8 cellular contexts compared by ENCODE assay signal in the genomic region with DNA sequence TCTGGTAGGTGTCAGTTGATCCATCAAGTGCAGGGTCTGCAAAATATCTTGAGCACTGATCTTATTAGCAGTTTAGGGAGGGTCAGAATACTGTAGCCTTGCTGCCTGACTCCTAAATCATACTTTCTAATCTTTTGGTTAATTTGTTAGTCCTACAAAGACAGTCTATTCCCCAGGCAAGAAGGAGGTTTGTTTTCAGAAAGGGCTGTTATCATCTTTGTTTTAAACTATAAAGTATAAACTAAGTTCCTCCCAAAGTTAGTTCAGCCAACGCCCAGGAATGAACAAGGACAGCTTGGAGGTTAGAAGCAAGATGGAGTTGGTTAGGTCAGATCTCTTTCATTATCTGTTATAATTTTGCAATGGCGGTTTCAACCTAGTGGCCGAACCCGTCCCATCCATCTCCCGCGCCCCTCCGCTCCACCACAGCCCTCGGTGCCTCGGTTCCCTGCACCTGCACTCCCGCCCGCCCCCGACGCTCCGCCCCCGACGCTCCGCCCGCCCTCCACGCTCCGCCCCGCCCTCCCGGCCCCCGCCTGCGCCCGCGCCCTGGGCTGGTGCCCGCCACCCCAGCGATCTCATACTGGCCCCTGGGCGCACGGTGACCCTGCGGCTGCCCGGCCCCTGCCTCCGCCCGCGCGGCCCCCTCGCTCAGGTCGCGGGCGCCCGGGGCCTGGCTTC. TPM values are rescaled to one million over a fixed set of nuclear protein-coding genes. Genes with fewer than 3 reads are reported as not detected.
A peak's percentile ranks its signal among the peaks of the same experiment; 100 is the strongest.
DNase-seq lines count a peak whose midpoint lies in the region; TF ChIP-seq lines count a peak whose summit lies in the region.

A gene with protein sequence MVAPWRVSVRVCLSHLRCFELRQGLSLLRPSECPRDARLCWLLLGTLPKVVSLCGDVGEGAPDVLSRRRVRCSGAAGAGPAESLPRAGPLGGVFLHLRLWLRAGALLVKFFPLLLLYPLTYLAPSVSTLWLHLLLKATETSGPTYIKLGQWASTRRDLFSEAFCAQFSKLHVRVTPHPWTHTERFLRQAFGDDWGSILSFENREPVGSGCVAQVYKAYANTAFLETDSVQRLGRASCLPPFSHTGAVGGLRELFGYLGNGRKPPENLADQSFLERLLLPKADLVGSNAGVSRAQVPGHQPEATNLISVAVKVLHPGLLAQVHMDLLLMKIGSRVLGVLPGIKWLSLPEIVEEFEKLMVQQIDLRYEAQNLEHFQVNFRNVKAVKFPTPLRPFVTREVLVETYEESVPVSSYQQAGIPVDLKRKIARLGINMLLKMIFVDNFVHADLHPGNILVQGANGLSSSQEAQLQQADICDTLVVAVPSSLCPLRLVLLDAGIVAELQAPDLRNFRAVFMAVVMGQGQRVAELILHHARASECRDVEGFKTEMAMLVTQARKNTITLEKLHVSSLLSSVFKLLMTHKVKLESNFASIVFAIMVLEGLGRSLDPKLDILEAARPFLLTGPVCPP (plus strand): TSS at position 564 of the 681 bp plus-strand sequence. CDS start 386 bp downstream, outside the sequence.

- H3K4me1 ChIP-seq in ectodermal cell (ENCODE audit: control insufficient read depth, insufficient read depth, low read length): no peaks in the 10 kb centered on the region
- no peaks in the 10 kb centered on the region for H3K4me1 ChIP-seq in mesendoderm (ENCODE audit: control insufficient read depth, low read depth, low read length)

- H3K27ac ChIP-seq in ectodermal cell (ENCODE audit: insufficient read depth, low read depth, low read length, poor library complexity, severe bottlenecking) (no peak within 1 kb of the TSS), mesendoderm (ENCODE audit: low read depth, low read length) (no peak within 1 kb of the TSS)

- H2BK15ac ChIP-seq in mesendoderm (replicated peaks; ENCODE audit: low read depth): no peak within 1 kb of the TSS

- no peak within 1 kb of the TSS for H2BK120ac ChIP-seq in mesendoderm (ENCODE audit: low read depth, low read length)

- peak within 1 kb of the TSS; percentile 74 for H3K4me2 ChIP-seq in mesendoderm (ENCODE audit: low read length)

- H3K79me2 ChIP-seq in mesendoderm (ENCODE audit: control insufficient read depth, insufficient read depth, low read length): no peaks in the 10 kb centered on the region

- DNase-seq in NCI-H1436 (lab: John Stamatoyannopoulos, UW) (peak; percentile 33), NCI-H1436 treated with DMSO at 0.1 percent for 48 hours (lab: John Stamatoyannopoulos, UW) (no peak), HFF-Myc (ENCODE audit: extremely low read depth, low read depth) (no peak), NCI-H1092 treated with DMSO at 0.1 percent for 48 hours (lab: John Stamatoyannopoulos, UW) (peak; percentile 72), mesendoderm (peak; percentile 43)
- DNase-seq in activated CD4-positive, alpha-beta T cell treated with anti-CD3 and anti-CD28 coated beads for 48 hours: peak; percentile 69
- peak; percentile 50 for DNase-seq in stimulated activated CD8-positive, alpha-beta memory T cell treated with anti-CD3 and anti-CD28 coated beads, Interleukin-12 subunit alpha, Interleukin-12 subunit beta, amount 100 ng/mL, for 4 hours (ENCODE audit: low read depth)

- H3K23ac ChIP-seq in mesendoderm (ENCODE audit: low read length): no peak within 1 kb of the TSS

- no peak within 1 kb of the TSS for H3K4ac ChIP-seq in mesendoderm (ENCODE audit: low read depth, low read length)

- H3K27me3 ChIP-seq in ectodermal cell (ENCODE audit: control insufficient read depth, insufficient read depth, low read length, poor library complexity, severe bottlenecking) (peaks cover 27% of the 10 kb centered on the region), mesendoderm (ENCODE audit: insufficient read depth, low read length, poor library complexity) (no peaks in the 10 kb centered on the region)

- H3K56ac ChIP-seq in mesendoderm (ENCODE audit: low read length): peak within 1 kb of the TSS; percentile 77

- WGBS in ectodermal cell, 2 experiments: 1 to 2% methylated on average over 40 to 41 of the region's 41 CpGs
- WGBS in mesendoderm (ENCODE audit: extremely low coverage, insufficient coverage, low lambda C conversion rate): no CpG with 5 or more reads among the region's 41 CpGs

- H2AK5ac ChIP-seq in mesendoderm (ENCODE audit: low read length): no peak within 1 kb of the TSS

- no peak for TF ChIP-seq CTCF in HFF-Myc (IDR thresholded peaks at IDR 0.05; ENCODE audit: low read depth, low read length, missing control alignments)

- H3K9me3 ChIP-seq in ectodermal cell (ENCODE audit: control insufficient read depth, low read length): no peaks in the 10 kb centered on the region

- H3K36me3 ChIP-seq in ectodermal cell (ENCODE audit: control insufficient read depth, insufficient read depth, low read length): no peaks in the 10 kb centered on the region
- H3K36me3 ChIP-seq in mesendoderm (ENCODE audit: control insufficient read depth, insufficient read depth, low read length): no peaks in the 10 kb centered on the region

- no peaks in the 10 kb centered on the region for H3K79me1 ChIP-seq in mesendoderm (ENCODE audit: low read length)

- no peak within 1 kb of the TSS for H4K5ac ChIP-seq in mesendoderm (ENCODE audit: low read length)

- no peak within 1 kb of the TSS for H4K8ac ChIP-seq in mesendoderm (ENCODE audit: low read depth, low read length)

- peak within 1 kb of the TSS; percentile 52 for H3K4me3 ChIP-seq in HFF-Myc (replicated peaks; ENCODE audit: low read depth, low read length)
- H3K4me3 ChIP-seq in ectodermal cell (ENCODE audit: insufficient read depth, low read depth, low read length): peak within 1 kb of the TSS; percentile 55
- H3K4me3 ChIP-seq in mesendoderm (ENCODE audit: low read length): peak within 1 kb of the TSS; percentile 25

- H3K9ac ChIP-seq in mesendoderm (ENCODE audit: low read length): peak within 1 kb of the TSS; percentile 61

- peak within 1 kb of the TSS; percentile 91 for H3K18ac ChIP-seq in mesendoderm (ENCODE audit: low read length)

- no peak within 1 kb of the TSS for H2BK5ac ChIP-seq in mesendoderm (ENCODE audit: low read length)

RNA-seq across cellular contexts. Expression of the gene that starts here (rescaled TPM):
- 6.5 TPM for polyA plus RNA-seq in ectodermal cell (2013, experiment 1 of 4)
- 7.2 TPM for polyA plus RNA-seq in ectodermal cell (2013, experiment 2 of 4)
- 5.1 TPM for polyA plus RNA-seq in ectodermal cell (2013, experiment 3 of 4)
- polyA plus RNA-seq in ectodermal cell (2013, experiment 4 of 4): 4.9 TPM
- polyA plus RNA-seq in mesendoderm (2013, experiment 1 of 2): 3.9 TPM
- polyA plus RNA-seq in mesendoderm (2013, experiment 2 of 2): 3.9 TPM

Comparison
In these comparisons a context has a peak if more than half of its experiments do, and no peak if none do; other contexts are left out.
1. DNase-seq: peak in NCI-H1436 (single experiment), NCI-H1092 treated with DMSO at 0.1 percent for 48 hours (single experiment), activated CD4-positive, alpha-beta T cell treated with anti-CD3 and anti-CD28 coated beads for 48 hours (single experiment), mesendoderm (single experiment) and stimulated activated CD8-positive, alpha-beta memory T cell treated with anti-CD3 and anti-CD28 coated beads, Interleukin-12 subunit alpha, Interleukin-12 subunit beta, amount 100 ng/mL, for 4 hours (single experiment); none in NCI-H1436 treated with DMSO at 0.1 percent for 48 hours (single experiment) and HFF-Myc (single experiment).
2. Peak in every context shown above with its lines, with median percentiles within 50 percentile points of each other: H3K4me3 ChIP-seq.